Comparison of ENCODE assay signal across 39 cellular contexts in genomic region chr7:20754001-20754400, GRCh38. TPM values are rescaled to one million over a fixed set of nuclear protein-coding genes. Genes with fewer than 3 reads are reported as not detected.
"Had no signal": no experiment of that assay in that cellular context is flagged by ENCODE, and none has a peak within 500 bp of the region (broad histone marks: within the 10 kb centered on the region; RNA-seq: fewer than 3 reads in every experiment).

No MANE protein-coding gene starts in this region.

- H3K36me3 ChIP-seq: MG63 had no signal

- H3K4me3 ChIP-seq: MG63 had no signal

- DNase-seq: Kasumi-1, MG63, MM.1S, MV-4-11, NCI-H1048, NCI-H1092, NCI-H1092 treated with DMSO at 0.1 percent for 48 hours, NCI-H1105, NCI-H1105 treated with DMSO at 0.1 percent for 48 hours, NCI-H1417, NCI-H1417 treated with DMSO at 0.1 percent for 48 hours, NCI-H1436, NCI-H1436 treated with DMSO at 0.1 percent for 48 hours, NCI-H146, NCI-H1694, NCI-H1694 treated with DMSO at 0.1 percent for 48 hours, NCI-H187, NCI-H187 treated with DMSO at 0.1 percent for 48 hours, NCI-H1930, NCI-H2029, NCI-H2029 treated with DMSO at 0.1 percent for 48 hours, NCI-H2081, NCI-H2081 treated with DMSO at 0.1 percent for 48 hours, NCI-H2107, NCI-H2171, NCI-H2171 treated with DMSO at 0.1 percent for 48 hours, NCI-H2227 treated with DMSO at 0.1 percent for 48 hours, NCI-H226, NCI-H345, NCI-H446, NCI-H446 treated with DMSO at 0.1 percent for 48 hours, NCI-H510A, NCI-H510A treated with DMSO at 0.1 percent for 48 hours, NCI-H524, NCI-H524 treated with DMSO at 0.1 percent for 48 hours, NCI-H526 had no signal

- H3K9me3 ChIP-seq: MG63 had no signal

- H3K27me3 ChIP-seq: MG63 had no signal

RNA-seq across cellular contexts. Expression of gene SP8, which starts 32.7 kb away (rescaled TPM):
- total RNA-seq: LHCN-M2, M059J, NCI-H460 had no signal
